In genomic region chr17:7258731-7259554, GRCh38 we compare ENCODE assay signal across 14 cellular contexts. TPM values are rescaled to one million over a fixed set of nuclear protein-coding genes. Genes with fewer than 3 reads are reported as not detected.
DNase-seq lines count a peak whose midpoint lies in the region; ATAC-seq, FAIRE-seq and TF ChIP-seq lines count a peak whose summit lies in the region.
"Had no signal": no experiment of that assay in that cellular context is flagged by ENCODE, and none has a peak within 500 bp of the region (broad histone marks: within the 10 kb centered on the region; RNA-seq: fewer than 3 reads in every experiment).

No MANE protein-coding gene starts in this region.

- H3K79me2 ChIP-seq in ACC112 (ENCODE audit: control insufficient read depth, insufficient read depth, low read length, unreplicated experiment): peaks cover 5% of the 10 kb centered on the region

- CTCF ChIA-PET in HEK293 (lab: Yijun Ruan, JAX): interaction anchor here (0.8 to 1.4 kb wide), 3 partner anchors 21 to 38 kb away, joined by 3 to 4 read pairs (median 4); no protein-coding TSS in a partner anchor

- H3K27ac ChIP-seq in ACC112 (ENCODE audit: low read depth, low read length): peak overlapping the region; percentile 52
- 0 out of 2 replicates have a peak overlapping the region, but pooled peaks have one; percentile 32 for H3K27ac ChIP-seq in HEK293 (ENCODE audit: extremely low read depth, low read depth, low read length)
- H3K27ac ChIP-seq: tibial nerve had no signal

- DNase-seq in activated naive CD8-positive, alpha-beta T cell treated with anti-CD3 and anti-CD28 coated beads for 36 hours: no peak
- DNase-seq in left lobe of liver (ENCODE audit: low spot score) (peak; percentile 92), AG20443 (ENCODE audit: low spot score) (no peak), GM12892 (ENCODE audit: insufficient read length) (no peak)
- DNase-seq in activated CD8-positive, alpha-beta memory T cell treated with anti-CD3 and anti-CD28 coated beads, Interleukin-2, amount 50 U/mL, for 48 hours: no peak
- DNase-seq: activated CD4-positive, alpha-beta T cell treated with anti-CD3 and anti-CD28 coated beads for 36 hours; CD4-positive, CD25-positive, alpha-beta regulatory T cell; NCI-H1105 treated with DMSO at 0.1 percent for 48 hours; stimulated activated CD4-positive, alpha-beta T cell treated with anti-CD3 and anti-CD28 coated beads, Interleukin-1b, Interleukin-23, amount 100 ng/mL, for 48 hours had no signal

- H3K4me1 Mint-ChIP-seq in activated naive CD8-positive, alpha-beta T cell treated with anti-CD3 and anti-CD28 coated beads for 36 hours: peaks cover 42% of the 10 kb centered on the region

- no peak for TF ChIP-seq POLR2A in GM12892 (IDR thresholded peaks at IDR 0.05; ENCODE audit: low read depth, low read length)

- peaks cover 16% of the 10 kb centered on the region for H3K27me3 ChIP-seq in ACC112 (ENCODE audit: insufficient read depth, low read length)

- H3K27ac Mint-ChIP-seq in activated naive CD8-positive, alpha-beta T cell treated with anti-CD3 and anti-CD28 coated beads for 36 hours: peak overlapping the region; percentile 68
- H3K27ac Mint-ChIP-seq: activated CD4-positive, alpha-beta T cell treated with anti-CD3 and anti-CD28 coated beads for 36 hours; CD4-positive, CD25-positive, alpha-beta regulatory T cell had no signal

- no peak for TF ChIP-seq CTCF in HEK293 (tag by site-specific recombination; IDR thresholded peaks at IDR 0.05)

- H3K36me3 ChIP-seq in ACC112 (ENCODE audit: insufficient read depth, low read length) (peaks cover 21% of the 10 kb centered on the region), HEK293 (ENCODE audit: control insufficient read depth in 2 of 2, insufficient read depth in 1 of 2, low read length in 2 of 2) (peaks cover 36 to 66% of the 10 kb centered on the region in 2 experiments)

- FAIRE-seq in GM12892 (lab: Jason Lieb, UNC): no peak
- FAIRE-seq: astrocyte had no signal

- no peaks in the 10 kb centered on the region for H3K9me3 ChIP-seq in HEK293 (ENCODE audit: control insufficient read depth, insufficient read depth, low read depth, low read length)
- H3K9me3 ChIP-seq: tibial nerve had no signal

- peaks cover 26% of the 10 kb centered on the region for H3K36me3 Mint-ChIP-seq in activated naive CD8-positive, alpha-beta T cell treated with anti-CD3 and anti-CD28 coated beads for 36 hours

- ATAC-seq in left lobe of liver (peak; percentile 66), HG03457 (IDR thresholded peaks at IDR 0.05; ENCODE audit: unreplicated experiment) (no peak)
- ATAC-seq: activated CD4-positive, alpha-beta T cell treated with anti-CD3 and anti-CD28 coated beads for 36 hours had no signal

- no peak overlapping the region for H3K4me3 Mint-ChIP-seq in activated naive CD8-positive, alpha-beta T cell treated with anti-CD3 and anti-CD28 coated beads for 36 hours
- H3K4me3 Mint-ChIP-seq: activated CD4-positive, alpha-beta T cell treated with anti-CD3 and anti-CD28 coated beads for 36 hours had no signal

- peaks cover 14% of the 10 kb centered on the region for H3K27me3 Mint-ChIP-seq in activated naive CD8-positive, alpha-beta T cell treated with anti-CD3 and anti-CD28 coated beads for 36 hours

- H3K4me3 ChIP-seq in ACC112 (ENCODE audit: low read depth, low read length) (peak overlapping the region; percentile 25; the same call in 1 of the 2 replicates), HEK293 (ENCODE audit: low read depth, low read length) (no peak overlapping the region)
- H3K4me3 ChIP-seq: tibial nerve had no signal

- peaks cover 19% of the 10 kb centered on the region for H3K4me1 ChIP-seq in ACC112 (ENCODE audit: control insufficient read depth, insufficient read depth, low read length, unreplicated experiment)
- peaks cover 10% of the 10 kb centered on the region for H3K4me1 ChIP-seq in HEK293 (ENCODE audit: control insufficient read depth, insufficient read depth, low read length)

- no peaks in the 10 kb centered on the region for H3K9me3 Mint-ChIP-seq in activated naive CD8-positive, alpha-beta T cell treated with anti-CD3 and anti-CD28 coated beads for 36 hours
- H3K9me3 Mint-ChIP-seq: CD4-positive, CD25-positive, alpha-beta regulatory T cell had no signal

- POLR2A ChIA-PET in HEK293 (lab: Yijun Ruan, JAX): interaction anchor here (0.6 to 0.9 kb wide), 3 partner anchors 17 to 35 kb away, joined by 3 to 5 read pairs (median 4); partner anchors contain the start of gene SLC2A4

- no peak overlapping the region for H2AFZ ChIP-seq in ACC112 (ENCODE audit: low read length, unreplicated experiment)

TF ChIP-seq in HEK293, 187 proteins besides CTCF, POLR2A, EP300 and RAD21 (continues in another document):
- TF ChIP-seq SCRT2 (tag by site-specific recombination; IDR thresholded peaks at IDR 0.05) (peak; percentile 76), ZBTB21 (tag by site-specific recombination; IDR thresholded peaks at IDR 0.05) (peak; percentile 51; the same call in 1 of the 2 replicates), KLF7 (tag by site-specific recombination; IDR thresholded peaks at IDR 0.05; ENCODE audit: borderline replicate concordance) (peak; percentile 81), ZIC2 (tag by site-specific recombination; IDR thresholded peaks at IDR 0.05) (peak; percentile 61), ZNF138 (tag by site-specific recombination; IDR thresholded peaks at IDR 0.05; ENCODE audit: borderline replicate concordance) (no peak), ZNF24 (tag by site-specific recombination; IDR thresholded peaks at IDR 0.05) (no peak), EGR2 (tag by site-specific recombination; IDR thresholded peaks at IDR 0.05; ENCODE audit: low read depth) (peak; percentile 67), TSHZ1 (tag by site-specific recombination; IDR thresholded peaks at IDR 0.05; ENCODE audit: borderline replicate concordance) (no peak), ZNF660 (tag by site-specific recombination; IDR thresholded peaks at IDR 0.05) (peak; percentile 82), ZEB2 (tag by site-specific recombination; IDR thresholded peaks at IDR 0.05) (peak; percentile 47; the same call in 1 of the 2 replicates), KLF1 (tag by site-specific recombination; IDR thresholded peaks at IDR 0.05) (peak; percentile 64), PRDM1 (tag by site-specific recombination; IDR thresholded peaks at IDR 0.05) (0 out of 2 replicates have a peak, but pooled peaks have one; percentile 27), KLF9 (tag by site-specific recombination; IDR thresholded peaks at IDR 0.05; ENCODE audit: low read depth) (peak; percentile 61; the same call in 1 of the 2 replicates), ZBTB17 (tag by site-specific recombination; IDR thresholded peaks at IDR 0.05) (peak; percentile 40; the same call in 1 of the 2 replicates), ZFHX2 (tag by site-specific recombination; conservative IDR thresholded peaks at IDR 0.05) (peak; percentile 89), ZBTB6 (tag by site-specific recombination; IDR thresholded peaks at IDR 0.05) (peak; percentile 68), ZNF501 (tag by site-specific recombination; IDR thresholded peaks at IDR 0.05) (no peak)

RNA-seq across cellular contexts. Expression of gene CLDN7, which starts 3.3 kb away (rescaled TPM):
- 1 to 10 TPM in 1 of 2 experiments, under 1 TPM in 1; 0.90 to 1.6 TPM for total RNA-seq in activated naive CD8-positive, alpha-beta T cell treated with anti-CD3 and anti-CD28 coated beads for 36 hours
- 20.5 TPM for total RNA-seq in left lobe of liver
- not detected for polyA plus RNA-seq in GM12892 (2012; ENCODE audit: missing spikeins)
- total RNA-seq: CD4-positive, CD25-positive, alpha-beta regulatory T cell had no signal

RNA-seq across cellular contexts. Expression of gene ELP5, which starts 6.9 kb away (rescaled TPM):
- total RNA-seq in activated naive CD8-positive, alpha-beta T cell treated with anti-CD3 and anti-CD28 coated beads for 36 hours: 100 to 1,000 TPM in 1 of 2 experiments, 10 to 100 TPM in 1; 99.0 to 110 TPM
- 27.5 TPM for total RNA-seq in left lobe of liver
- polyA plus RNA-seq in GM12892 (2012; ENCODE audit: missing spikeins): 49.5 TPM

RNA-seq across cellular contexts. Expression of gene CTDNEP1, which starts 7.4 kb away (rescaled TPM):
- total RNA-seq in activated naive CD8-positive, alpha-beta T cell treated with anti-CD3 and anti-CD28 coated beads for 36 hours: 100 to 1,000 TPM; 180 to 191 TPM
- total RNA-seq in left lobe of liver: 35.1 TPM
- polyA plus RNA-seq in GM12892 (2012; ENCODE audit: missing spikeins): 80.4 TPM

RNA-seq across cellular contexts. Expression of gene GABARAP, which starts 16.7 kb away (rescaled TPM):
- total RNA-seq in activated naive CD8-positive, alpha-beta T cell treated with anti-CD3 and anti-CD28 coated beads for 36 hours: 100 to 1,000 TPM; 112 to 113 TPM
- total RNA-seq in left lobe of liver: 235 TPM
- 238 TPM for polyA plus RNA-seq in GM12892 (2012; ENCODE audit: missing spikeins)

RNA-seq across cellular contexts. Expression of gene PHF23, which starts 19.7 kb away (rescaled TPM):
- total RNA-seq in activated naive CD8-positive, alpha-beta T cell treated with anti-CD3 and anti-CD28 coated beads for 36 hours: 10 to 100 TPM; 28.1 to 28.8 TPM
- total RNA-seq in left lobe of liver: 16.5 TPM
- polyA plus RNA-seq in GM12892 (2012; ENCODE audit: missing spikeins): 20.0 TPM
